ENCODE assay signal across 8 cellular contexts in genomic region chr3:47475570-47476329, GRCh38. TPM values are rescaled to one million over a fixed set of nuclear protein-coding genes. Genes with fewer than 3 reads are reported as not detected.
DNase-seq lines count a peak whose midpoint lies in the region; ATAC-seq and TF ChIP-seq lines count a peak whose summit lies in the region.

SCAP (minus strand) TSS chr3:47475941; CDS start chr3:47442993, 32,948 bp downstream.

- dilution Hi-C loops in mammary epithelial cell (cut with HindIII; ENCODE audit: low sequenced_read_pairs) = no loop called here

- peak within 1 kb of the TSS; percentile 93 for H2AFZ ChIP-seq in mammary epithelial cell (ENCODE audit: low read depth, low read length)
- peak within 1 kb of the TSS; percentile 87 for H2AFZ ChIP-seq in smooth muscle cell (ENCODE audit: low read depth)

- BruUV-seq in mammary epithelial cell (replicated peaks; lab: Mats Ljungman, UMichigan) = no TSS peak

- H3K4me3 ChIP-seq in WI38 (ENCODE audit: low read depth, low read length) = peak within 1 kb of the TSS; percentile 87
- peak within 1 kb of the TSS; percentile 89 to 99 (median 94) for H3K4me3 ChIP-seq in mammary epithelial cell (replicated peaks in 1 of 3; ENCODE audit: insufficient read depth in 1 of 3, low read depth in 2 of 3, low read length in 3 of 3)
- peak within 1 kb of the TSS; percentile 88 for H3K4me3 ChIP-seq in smooth muscle cell

- H3K27ac ChIP-seq in mammary epithelial cell (ENCODE audit: insufficient read depth, low read depth, low read length) = peak within 1 kb of the TSS; percentile 55
- peak within 1 kb of the TSS; percentile 61 for H3K27ac ChIP-seq in smooth muscle cell (ENCODE audit: low read depth)

- no peaks in the 10 kb centered on the region for H3K9me3 ChIP-seq in mammary epithelial cell (replicated peaks; ENCODE audit: insufficient read depth, low read length)
- no peaks in the 10 kb centered on the region for H3K9me3 ChIP-seq in smooth muscle cell (replicated peaks; ENCODE audit: low read depth)

- H3K9ac ChIP-seq in mammary epithelial cell (ENCODE audit: insufficient read depth, low read length) (peak within 1 kb of the TSS; percentile 81), smooth muscle cell (ENCODE audit: low read depth) (peak within 1 kb of the TSS; percentile 60)

- H3K4me2 ChIP-seq in mammary epithelial cell (ENCODE audit: insufficient read depth, low read depth, low read length) = peak within 1 kb of the TSS; percentile 83
- H3K4me2 ChIP-seq in smooth muscle cell = peak within 1 kb of the TSS; percentile 89

- H3K79me2 ChIP-seq in mammary epithelial cell (ENCODE audit: insufficient read depth, low read length) = peaks cover 46% of the 10 kb centered on the region
- H3K79me2 ChIP-seq in smooth muscle cell (ENCODE audit: low read depth) = peaks cover 40% of the 10 kb centered on the region

- peak; percentile 82 for TF ChIP-seq CTCF in WI38 (IDR thresholded peaks at IDR 0.05; ENCODE audit: low read depth, low read length)
- peak; percentile 59 to 87 for TF ChIP-seq CTCF in mammary epithelial cell (conservative IDR thresholded peaks at IDR 0.05 in 1 of 2, IDR thresholded peaks at IDR 0.05 in 1 of 2; ENCODE audit: extremely low read depth in 1 of 2, insufficient read depth in 1 of 2, low read depth in 1 of 2, low read length in 2 of 2)
- peak; percentile 89 for TF ChIP-seq CTCF in smooth muscle cell (IDR thresholded peaks at IDR 0.05; ENCODE audit: borderline replicate concordance, insufficient read depth, poor library complexity, severe bottlenecking)

- CTCF ChIA-PET in mammary epithelial cell (lab: Charles Lee; ENCODE audit: low non-redundant PET) = interaction anchor here (0.6 to 0.7 kb wide), 2 partner anchors 27 to 55 kb away, joined by 5 to 6 read pairs; no protein-coding TSS in a partner anchor

- intact Hi-C loops in mammary epithelial cell (cut with micrococcal nuclease) = loop anchor here (1.0 to 2.0 kb wide), 3 partner anchors 32 to 54 kb away; partner anchors contain the start of gene ELP6

- ATAC-seq in GM18868 (IDR thresholded peaks at IDR 0.05; ENCODE audit: unreplicated experiment) (peak; percentile 88), HG03103 (IDR thresholded peaks at IDR 0.05; ENCODE audit: low read depth, unreplicated experiment) (peak; percentile 85)

- H3K36me3 ChIP-seq in mammary epithelial cell (ENCODE audit: insufficient read depth, low read length) (no peaks in the 10 kb centered on the region), smooth muscle cell (ENCODE audit: low read depth) (no peaks in the 10 kb centered on the region)

- DNase-seq in AG08395 (ENCODE audit: low spot score) = peak; percentile 95
- peak; percentile 72 for DNase-seq in NCI-H2227 treated with DMSO at 0.1 percent for 48 hours (lab: John Stamatoyannopoulos, UW)
- peak; percentile 79 for DNase-seq in mammary epithelial cell
- DNase-seq in iPS-NIHi7 (ENCODE audit: extremely low spot score) = peak; percentile 95
- peak; percentile 62 for DNase-seq in smooth muscle cell (lab: John Stamatoyannopoulos, UW; ENCODE audit: unreplicated experiment)

- in situ Hi-C loops in mammary epithelial cell (cut with MboI; ENCODE audit: low sequenced_read_pairs in 2 of 2) = loop anchor here (5.0 to 10.0 kb wide), 2 partner anchors 33 to 51 kb away; no protein-coding TSS in a partner anchor

- H3F3A ChIP-seq in smooth muscle cell (ENCODE audit: low read depth) = no peaks in the 10 kb centered on the region

- H3K27me3 ChIP-seq in mammary epithelial cell (ENCODE audit: insufficient read depth, low read length) (no peaks in the 10 kb centered on the region), smooth muscle cell (ENCODE audit: low read depth) (no peaks in the 10 kb centered on the region)

- 7% methylated on average over 12 of the region's 88 CpGs for WGBS in mammary epithelial cell (ENCODE audit: low coverage, missing lambda C conversion rate)
- WGBS in smooth muscle cell (ENCODE audit: low lambda C conversion rate) = 6% methylated on average over 63 of the region's 88 CpGs

- H3K4me1 ChIP-seq in mammary epithelial cell (ENCODE audit: insufficient read depth, low read length) (peaks cover 5% of the 10 kb centered on the region), smooth muscle cell (ENCODE audit: low read depth) (peaks cover 8% of the 10 kb centered on the region)

- H4K20me1 ChIP-seq in mammary epithelial cell (ENCODE audit: insufficient read depth, low read length) = no peaks in the 10 kb centered on the region
- peaks cover 28% of the 10 kb centered on the region for H4K20me1 ChIP-seq in smooth muscle cell (ENCODE audit: low read depth)

RNA-seq across cellular contexts. Expression of gene SCAP, which starts in this region (rescaled TPM):
- total RNA-seq in mammary epithelial cell (10 to 100 TPM; 72.5 to 75.4 TPM), smooth muscle cell (22.3 and 29.2 TPM in 2 replicates)
- polyA plus RNA-seq in mammary epithelial cell (31.8 TPM), smooth muscle cell (31.0 and 41.5 TPM in 2 replicates)
- 154 TPM for polyA minus RNA-seq in mammary epithelial cell

Comparison
In these comparisons a context has a peak if more than half of its experiments do, and no peak if none do; other contexts are left out.
1. Peak in every context shown above with its lines: DNase-seq, ATAC-seq, H3K4me3 ChIP-seq and H3K27ac ChIP-seq.